In the genomic region with DNA sequence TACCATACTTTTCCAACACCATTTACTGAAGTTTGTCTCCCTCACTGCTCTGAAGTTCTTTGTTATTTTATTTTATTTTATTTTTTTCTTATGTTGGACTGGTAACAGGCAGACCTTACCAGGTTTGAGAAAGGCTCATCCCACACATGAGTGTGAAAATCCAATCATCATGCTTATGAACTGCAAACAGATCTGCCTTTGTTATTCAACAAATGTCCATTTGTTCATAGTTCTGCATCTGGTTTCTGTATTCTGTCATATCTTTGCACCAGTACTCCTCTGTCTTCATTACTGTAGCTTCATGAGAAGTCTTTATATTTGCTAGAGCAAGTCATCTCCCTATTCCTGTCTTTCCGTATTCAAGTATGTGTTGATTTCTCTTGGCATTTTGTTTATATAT, we compare ENCODE assay signal across 25 cellular contexts. TPM values are rescaled to one million over a fixed set of nuclear protein-coding genes. Genes with fewer than 3 reads are reported as not detected.
"Had no signal": no experiment of that assay in that cellular context is flagged by ENCODE, and none has a peak within 500 bp of the region (broad histone marks: within the 10 kb centered on the region; RNA-seq: fewer than 3 reads in every experiment).

No MANE protein-coding gene starts in this region.

- H3K27ac ChIP-seq: coronary artery, esophagus squamous epithelium, hepatocyte, lower lobe of right lung, neural progenitor cell, psoas muscle, transverse colon, uterus had no signal

- H3K9me3 ChIP-seq: esophagus squamous epithelium, lower lobe of right lung, mucosa of descending colon, psoas muscle, sigmoid colon, transverse colon, uterus had no signal

- H3K4me3 ChIP-seq: coronary artery, esophagus squamous epithelium, hepatocyte, lower lobe of right lung, mucosa of descending colon, neural progenitor cell, psoas muscle, sigmoid colon, transverse colon, uterus had no signal

- DNase-seq: activated B cell treated with CpG ODN at 0.5 μM for 24 hours; activated CD4-positive, alpha-beta memory T cell treated with anti-CD3 and anti-CD28 coated beads for 36 hours; activated CD4-positive, alpha-beta T cell treated with anti-CD3 and anti-CD28 coated beads for 4 hours; activated CD8-positive, alpha-beta memory T cell treated with anti-CD3 and anti-CD28 coated beads, Interleukin-2, amount 10 ng/mL, durations not matched to agents 7 days and 5 days; activated naive CD4-positive, alpha-beta T cell treated with anti-CD3 and anti-CD28 coated beads for 36 hours; central memory CD4-positive, alpha-beta T cell; esophagus squamous epithelium; left colon; lower lobe of right lung; mucosa of descending colon; naive B cell; psoas muscle; sigmoid colon; stimulated activated CD4-positive, alpha-beta T cell treated with anti-CD3 and anti-CD28 coated beads, Interleukin-4, amount 100 ng/mL, for 4 hours; T-helper 1 cell; T-helper 9 cell; transverse colon; uterus had no signal

- H3K27me3 ChIP-seq: esophagus squamous epithelium, hepatocyte, neural progenitor cell, sigmoid colon, transverse colon, uterus had no signal

- ATAC-seq: activated CD8-positive, alpha-beta memory T cell treated with anti-CD3 and anti-CD28 coated beads, Interleukin-2, amount 10 ng/mL, durations not matched to agents 7 days and 5 days; activated T-helper 17 cell treated with anti-CD3 and anti-CD28 coated beads, Interleukin-2, amount 50 U/mL, for 72 hours; left colon; lower lobe of right lung; mucosa of descending colon; psoas muscle; stimulated activated memory B cell treated with anti-CD40 and anti-IgM and Interleukin-4, amounts not matched to agents 10 μg/mL and 1 μg/mL and 100 μg/mL, for 72 hours had no signal

- H3K36me3 ChIP-seq: esophagus squamous epithelium, lower lobe of right lung, neural progenitor cell, sigmoid colon, transverse colon, uterus had no signal

- H3K4me1 ChIP-seq: lower lobe of right lung, neural progenitor cell, psoas muscle, transverse colon, uterus had no signal

RNA-seq across cellular contexts. Expression of a gene that starts 5.3 kb away (rescaled TPM):
- total RNA-seq: endothelial cell of umbilical vein, esophagus squamous epithelium, hepatocyte, lower lobe of right lung, osteoblast, sigmoid colon, transverse colon, uterus had no signal
- polyA plus RNA-seq: endothelial cell of umbilical vein, psoas muscle, sigmoid colon had no signal

RNA-seq across cellular contexts. Expression of a gene that starts 56.6 kb away (rescaled TPM):
- total RNA-seq: activated B cell treated with CpG ODN at 0.5 μM for 24 hours; activated CD4-positive, alpha-beta memory T cell treated with anti-CD3 and anti-CD28 coated beads for 36 hours; activated CD8-positive, alpha-beta memory T cell treated with anti-CD3 and anti-CD28 coated beads, Interleukin-2, amount 10 ng/mL, durations not matched to agents 7 days and 5 days; activated naive CD4-positive, alpha-beta T cell treated with anti-CD3 and anti-CD28 coated beads for 36 hours; activated T-helper 17 cell treated with anti-CD3 and anti-CD28 coated beads, Interleukin-2, amount 50 U/mL, for 72 hours; endothelial cell of umbilical vein; hepatocyte; lower lobe of right lung; osteoblast had no signal
- polyA plus RNA-seq: endothelial cell of umbilical vein had no signal
